1 cellular context compared by ENCODE assay signal in the genomic region with DNA sequence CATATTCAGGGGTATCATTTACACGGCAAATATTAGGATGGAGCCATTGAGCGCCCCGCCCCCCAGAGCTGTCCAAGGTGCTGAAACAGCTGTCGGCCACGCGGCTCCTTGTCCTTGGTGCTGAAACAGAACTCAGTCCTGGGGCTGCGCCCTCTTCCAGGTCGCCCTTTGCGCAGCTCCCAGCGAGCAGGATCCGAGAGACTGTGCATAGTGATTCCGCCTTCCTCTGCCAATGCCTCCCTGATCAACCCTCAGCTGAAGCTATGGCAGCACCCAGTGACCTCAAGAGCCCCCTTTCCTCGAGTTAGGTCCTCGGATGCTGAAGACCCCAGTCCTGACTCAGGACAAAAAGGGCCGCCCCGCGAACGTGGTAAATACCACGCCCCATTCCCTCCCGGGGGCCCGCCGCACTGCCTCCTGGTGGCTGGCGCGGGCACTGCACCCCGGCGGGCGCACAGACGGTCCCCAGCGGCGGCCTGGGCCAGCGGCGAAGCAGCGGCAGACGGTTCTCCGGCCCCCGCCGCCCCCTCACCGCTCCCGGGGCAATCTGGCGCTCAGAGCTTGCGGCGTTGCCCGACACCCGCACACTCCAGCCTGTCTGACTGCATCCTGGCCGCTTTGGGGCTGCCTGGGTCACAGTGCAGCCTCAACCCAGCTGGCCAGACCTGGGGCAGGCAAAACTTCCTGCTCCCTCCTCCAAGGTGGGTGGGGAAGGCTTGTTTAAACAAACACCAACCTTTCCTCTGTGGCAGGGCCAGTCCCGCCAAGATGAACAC.
TF ChIP-seq lines count a peak whose summit lies in the region.

No MANE protein-coding gene starts in this region.

TF ChIP-seq in PFSK-1, 5 proteins besides CTCF, POLR2A, EP300 and RAD21 (continued from another document):
- TF ChIP-seq, protein P1, sequence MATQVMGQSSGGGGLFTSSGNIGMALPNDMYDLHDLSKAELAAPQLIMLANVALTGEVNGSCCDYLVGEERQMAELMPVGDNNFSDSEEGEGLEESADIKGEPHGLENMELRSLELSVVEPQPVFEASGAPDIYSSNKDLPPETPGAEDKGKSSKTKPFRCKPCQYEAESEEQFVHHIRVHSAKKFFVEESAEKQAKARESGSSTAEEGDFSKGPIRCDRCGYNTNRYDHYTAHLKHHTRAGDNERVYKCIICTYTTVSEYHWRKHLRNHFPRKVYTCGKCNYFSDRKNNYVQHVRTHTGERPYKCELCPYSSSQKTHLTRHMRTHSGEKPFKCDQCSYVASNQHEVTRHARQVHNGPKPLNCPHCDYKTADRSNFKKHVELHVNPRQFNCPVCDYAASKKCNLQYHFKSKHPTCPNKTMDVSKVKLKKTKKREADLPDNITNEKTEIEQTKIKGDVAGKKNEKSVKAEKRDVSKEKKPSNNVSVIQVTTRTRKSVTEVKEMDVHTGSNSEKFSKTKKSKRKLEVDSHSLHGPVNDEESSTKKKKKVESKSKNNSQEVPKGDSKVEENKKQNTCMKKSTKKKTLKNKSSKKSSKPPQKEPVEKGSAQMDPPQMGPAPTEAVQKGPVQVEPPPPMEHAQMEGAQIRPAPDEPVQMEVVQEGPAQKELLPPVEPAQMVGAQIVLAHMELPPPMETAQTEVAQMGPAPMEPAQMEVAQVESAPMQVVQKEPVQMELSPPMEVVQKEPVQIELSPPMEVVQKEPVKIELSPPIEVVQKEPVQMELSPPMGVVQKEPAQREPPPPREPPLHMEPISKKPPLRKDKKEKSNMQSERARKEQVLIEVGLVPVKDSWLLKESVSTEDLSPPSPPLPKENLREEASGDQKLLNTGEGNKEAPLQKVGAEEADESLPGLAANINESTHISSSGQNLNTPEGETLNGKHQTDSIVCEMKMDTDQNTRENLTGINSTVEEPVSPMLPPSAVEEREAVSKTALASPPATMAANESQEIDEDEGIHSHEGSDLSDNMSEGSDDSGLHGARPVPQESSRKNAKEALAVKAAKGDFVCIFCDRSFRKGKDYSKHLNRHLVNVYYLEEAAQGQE (IDR thresholded peaks at IDR 0.05; ENCODE audit: insufficient read depth in 1 of 2, low read depth in 2 of 2, low read length in 2 of 2), result peak; percentile 98 to 100
- no peak for TF ChIP-seq POLR2AphosphoS5 (IDR thresholded peaks at IDR 0.05; ENCODE audit: low read depth, low read length)
